ENCODE assay signal across 32 cellular contexts in the genomic region with DNA sequence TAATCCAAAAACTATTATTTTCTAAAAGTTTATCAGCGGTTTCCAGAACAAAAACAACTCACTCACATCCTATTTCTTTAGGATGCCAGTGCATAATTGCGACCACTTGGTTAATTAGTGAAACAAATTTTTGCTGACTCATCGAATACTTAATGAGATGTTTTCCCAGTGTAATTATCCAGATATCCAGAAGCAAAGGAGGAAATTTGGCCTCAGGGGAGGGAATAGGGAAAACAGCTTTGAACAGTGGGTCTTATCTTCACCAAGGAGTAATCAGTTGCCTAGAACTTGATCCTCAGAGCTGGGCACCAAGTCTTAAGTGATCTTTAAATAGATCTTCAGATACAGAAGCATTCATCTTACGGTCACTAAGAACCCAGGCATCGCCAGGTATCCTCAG. TPM values are rescaled to one million over a fixed set of nuclear protein-coding genes. Genes with fewer than 3 reads are reported as not detected.
"Had no signal": no experiment of that assay in that cellular context is flagged by ENCODE, and none has a peak within 500 bp of the region (broad histone marks: within the 10 kb centered on the region; RNA-seq: fewer than 3 reads in every experiment).

No MANE protein-coding gene starts in this region.

- H3K9me3 Mint-ChIP-seq: activated naive CD8-positive, alpha-beta T cell treated with anti-CD3 and anti-CD28 coated beads, Interleukin-2, amount 10 ng/mL, durations not matched to agents 7 days and 5 days; activated T-helper 17 cell treated with anti-CD3 and anti-CD28 coated beads, Interleukin-2, amount 50 U/mL, for 72 hours; memory B cell; nephron; stimulated activated effector memory CD8-positive, alpha-beta T cell treated with anti-CD3 and anti-CD28 coated beads, Interleukin-12 subunit alpha, Interleukin-12 subunit beta, amount 100 ng/mL, for 72 hours; stimulated activated naive CD8-positive, alpha-beta T cell treated with anti-CD3 and anti-CD28 coated beads, Interleukin-15, amount 100 ng/mL, for 72 hours; T-helper 2 cell treated with Interferon-gamma antibody and Interleukin-4, amounts not matched to agents 5 μg/mL and 100 μg/mL, for 36 hours had no signal

- H3K36me3 ChIP-seq: esophagus squamous epithelium, neutrophil, ovary, prostate gland, tibial artery had no signal

- DNase-seq: activated CD4-positive, alpha-beta T cell treated with anti-CD3 and anti-CD28 coated beads, Interleukin-2, amount 50 U/mL, for 1 hour; activated CD8-positive, alpha-beta T cell treated with anti-CD3 and anti-CD28 coated beads, Interleukin-2, amount 10 ng/mL, durations not matched to agents 7 days and 5 days; activated naive CD4-positive, alpha-beta T cell treated with Interleukin-2 at 50 U/mL for 16 hours; activated naive CD8-positive, alpha-beta T cell treated with anti-CD3 and anti-CD28 coated beads, Interleukin-2, amount 10 ng/mL, durations not matched to agents 7 days and 5 days; activated T-cell treated with anti-CD3 and anti-CD28 coated beads, Interleukin-2, amount 50 U/mL, for 1 hour; amniotic stem cell; cerebellar nuclear complex; esophagus squamous epithelium; heart left ventricle; left colon; ovary; right cardiac atrium; stimulated activated CD4-positive, alpha-beta T cell treated with anti-CD3 and anti-CD28 coated beads, Interleukin-1b, Interleukin-23, amount 100 ng/mL, for 48 hours; stimulated activated naive CD8-positive, alpha-beta T cell treated with anti-CD3 and anti-CD28 coated beads, Interleukin-15, amount 100 ng/mL, for 72 hours; tibial artery had no signal

- H3K4me1 ChIP-seq: prostate gland had no signal

- H3K4me3 ChIP-seq: coronary artery, esophagus squamous epithelium, heart left ventricle, ovary, prostate gland, skin epidermis, tibial artery had no signal

- ATAC-seq: activated CD4-positive, CD25-positive, alpha-beta regulatory T cell treated with anti-CD3 and anti-CD28 coated beads, Interleukin-2, amount 50 U/mL, for 24 hours; activated CD8-positive, alpha-beta T cell treated with anti-CD3 and anti-CD28 coated beads, Interleukin-2, amount 10 ng/mL, durations not matched to agents 7 days and 5 days; activated T-helper 17 cell treated with anti-CD3 and anti-CD28 coated beads, Interleukin-2, amount 50 U/mL, for 72 hours; left colon; right cardiac atrium; stimulated activated effector memory CD8-positive, alpha-beta T cell treated with anti-CD3 and anti-CD28 coated beads, Interleukin-12 subunit alpha, Interleukin-12 subunit beta, amount 100 ng/mL, for 72 hours; stimulated activated naive CD8-positive, alpha-beta T cell treated with anti-CD3 and anti-CD28 coated beads, Interleukin-15, amount 100 ng/mL, for 72 hours had no signal

- H3K4me1 Mint-ChIP-seq: activated T-helper 17 cell treated with anti-CD3 and anti-CD28 coated beads, Interleukin-2, amount 50 U/mL, for 72 hours; nephron had no signal

- FAIRE-seq: bronchial epithelial cell, keratinocyte, urothelium cell line had no signal

- H3K36me3 Mint-ChIP-seq: activated naive CD8-positive, alpha-beta T cell treated with anti-CD3 and anti-CD28 coated beads, Interleukin-2, amount 10 ng/mL, durations not matched to agents 7 days and 5 days; memory B cell; stimulated activated effector memory CD8-positive, alpha-beta T cell treated with anti-CD3 and anti-CD28 coated beads, Interleukin-12 subunit alpha, Interleukin-12 subunit beta, amount 100 ng/mL, for 72 hours had no signal

- H3K27me3 ChIP-seq: ovary, tibial artery had no signal

- H3K27ac Mint-ChIP-seq: activated CD8-positive, alpha-beta T cell treated with anti-CD3 and anti-CD28 coated beads, Interleukin-2, amount 10 ng/mL, durations not matched to agents 7 days and 5 days; activated naive CD8-positive, alpha-beta T cell treated with anti-CD3 and anti-CD28 coated beads, Interleukin-2, amount 10 ng/mL, durations not matched to agents 7 days and 5 days; activated T-helper 17 cell treated with anti-CD3 and anti-CD28 coated beads, Interleukin-2, amount 50 U/mL, for 72 hours; memory B cell; nephron; stimulated activated naive CD8-positive, alpha-beta T cell treated with anti-CD3 and anti-CD28 coated beads, Interleukin-15, amount 100 ng/mL, for 72 hours; T-helper 2 cell treated with Interferon-gamma antibody and Interleukin-4, amounts not matched to agents 5 μg/mL and 100 μg/mL, for 36 hours had no signal

- H3K27ac ChIP-seq: coronary artery, esophagus squamous epithelium, heart left ventricle, neutrophil, ovary, prostate gland, skin epidermis, tibial artery, VCaP had no signal

- H3K4me3 Mint-ChIP-seq: activated CD8-positive, alpha-beta T cell treated with anti-CD3 and anti-CD28 coated beads, Interleukin-2, amount 10 ng/mL, durations not matched to agents 7 days and 5 days; activated naive CD8-positive, alpha-beta T cell treated with anti-CD3 and anti-CD28 coated beads, Interleukin-2, amount 10 ng/mL, durations not matched to agents 7 days and 5 days; activated T-helper 17 cell treated with anti-CD3 and anti-CD28 coated beads, Interleukin-2, amount 50 U/mL, for 72 hours; memory B cell; nephron; stimulated activated effector memory CD8-positive, alpha-beta T cell treated with anti-CD3 and anti-CD28 coated beads, Interleukin-12 subunit alpha, Interleukin-12 subunit beta, amount 100 ng/mL, for 72 hours; stimulated activated naive CD8-positive, alpha-beta T cell treated with anti-CD3 and anti-CD28 coated beads, Interleukin-15, amount 100 ng/mL, for 72 hours; T-helper 2 cell treated with Interferon-gamma antibody and Interleukin-4, amounts not matched to agents 5 μg/mL and 100 μg/mL, for 36 hours had no signal

- H3K9me3 ChIP-seq: esophagus squamous epithelium, heart left ventricle, neutrophil, ovary, prostate gland, tibial artery had no signal

RNA-seq across cellular contexts. Expression of gene STYXL2, which starts 24.3 kb away (rescaled TPM):
- total RNA-seq: activated CD8-positive, alpha-beta T cell treated with anti-CD3 and anti-CD28 coated beads, Interleukin-2, amount 10 ng/mL, durations not matched to agents 7 days and 5 days; activated naive CD8-positive, alpha-beta T cell treated with anti-CD3 and anti-CD28 coated beads, Interleukin-2, amount 10 ng/mL, durations not matched to agents 7 days and 5 days; activated T-helper 17 cell treated with anti-CD3 and anti-CD28 coated beads, Interleukin-2, amount 50 U/mL, for 72 hours; bronchial epithelial cell; lower leg skin; mononuclear cell had no signal
- polyA plus RNA-seq: keratinocyte had no signal

RNA-seq across cellular contexts. Expression of gene GPA33, which starts 28.0 kb away (rescaled TPM):
- total RNA-seq: bronchial epithelial cell, esophagus squamous epithelium, myocyte, prostate gland had no signal
- polyA plus RNA-seq: keratinocyte had no signal
